ENCODE assay signal across 17 cellular contexts in genomic region chr15:24269923-24270322, GRCh38.
DNase-seq lines count a peak whose midpoint lies in the region; ATAC-seq and TF ChIP-seq lines count a peak whose summit lies in the region.
"Had no signal": no experiment of that assay in that cellular context is flagged by ENCODE, and none has a peak within 500 bp of the region (broad histone marks: within the 10 kb centered on the region; RNA-seq: fewer than 3 reads in every experiment).

No MANE protein-coding gene starts in this region.

- H3K27me3 ChIP-seq in MM.1S (replicated peaks; ENCODE audit: insufficient read depth, low read length) (no peaks in the 10 kb centered on the region), upper lobe of right lung (no peaks in the 10 kb centered on the region)
- H3K27me3 ChIP-seq: BLaER1 had no signal

- no peaks in the 10 kb centered on the region for H3K36me3 ChIP-seq in MM.1S (replicated peaks; ENCODE audit: insufficient read depth, low read length)
- H3K36me3 ChIP-seq in mucosa of descending colon (ENCODE audit: low read depth): no peaks in the 10 kb centered on the region
- no peaks in the 10 kb centered on the region for H3K36me3 ChIP-seq in upper lobe of right lung
- H3K36me3 ChIP-seq: BLaER1 had no signal

- H3K4me1 ChIP-seq in MM.1S (ENCODE audit: low read length) (peaks cover 30% of the 10 kb centered on the region), mucosa of descending colon (ENCODE audit: low read depth) (peaks cover 4% of the 10 kb centered on the region), upper lobe of right lung (no peaks in the 10 kb centered on the region)
- H3K4me1 ChIP-seq: BLaER1 had no signal

- H3K27ac ChIP-seq in MM.1S (ENCODE audit: low read length) (peak overlapping the region; percentile 95; the same call in 1 of the 2 replicates), upper lobe of right lung (no peak overlapping the region)
- H3K27ac ChIP-seq: BLaER1 had no signal

- ATAC-seq in mucosa of descending colon (no peak), upper lobe of right lung (peak; percentile 19), GM18519 (IDR thresholded peaks at IDR 0.05; ENCODE audit: low FRiP score, unreplicated experiment) (no peak)
- ATAC-seq: GM12878, HCT116 had no signal

- no peak overlapping the region; the same call in 1 of the 2 replicates for H3K4me2 ChIP-seq in MM.1S (ENCODE audit: low read depth, low read length)
- H3K4me2 ChIP-seq: BLaER1, GM23338 had no signal

- intact Hi-C loops in mucosa of descending colon (cut with DNase I, micrococcal nuclease) (no loop called here), upper lobe of right lung (cut with DNase I) (no loop called here)

- H4K20me1 ChIP-seq in MM.1S (ENCODE audit: insufficient read depth, low read length): no peaks in the 10 kb centered on the region
- H4K20me1 ChIP-seq: BLaER1 had no signal

- DNase-seq in MM.1S (no peak), mucosa of descending colon (peak in 2 of 3 donors; percentile 1 to 27), upper lobe of right lung (no peak), SIG-M5 treated with dmso at 0.1 percent for 504 hours (lab: John Stamatoyannopoulos, UW; ENCODE audit: unreplicated experiment) (no peak), NCI-H82 (lab: John Stamatoyannopoulos, UW) (no peak)
- DNase-seq: CD4-positive, alpha-beta T cell; CD8-positive, alpha-beta memory T cell; DMS 273 treated with DMSO at 0.1 percent for 48 hours; DMS79; EL; GDM1; H9 had no signal

- no peaks in the 10 kb centered on the region for H3K9me2 ChIP-seq in MM.1S (replicated peaks; ENCODE audit: insufficient read depth, low read length)

- TF ChIP-seq CTCF in MM.1S (IDR thresholded peaks at IDR 0.05; ENCODE audit: low read length): no peak
- no peak for TF ChIP-seq CTCF in mucosa of descending colon (IDR thresholded peaks at IDR 0.05)
- TF ChIP-seq CTCF in upper lobe of right lung (IDR thresholded peaks at IDR 0.05): no peak

- peak overlapping the region; percentile 50 for H3K9ac ChIP-seq in MM.1S (ENCODE audit: low read length)
- H3K9ac ChIP-seq: BLaER1 had no signal

- H3K9me3 ChIP-seq in MM.1S (replicated peaks; ENCODE audit: insufficient read depth, low read length): no peaks in the 10 kb centered on the region
- H3K9me3 ChIP-seq in mucosa of descending colon: no peaks in the 10 kb centered on the region
- H3K9me3 ChIP-seq in upper lobe of right lung: no peaks in the 10 kb centered on the region
- H3K9me3 ChIP-seq: BLaER1 had no signal

- H3F3A ChIP-seq in MM.1S (ENCODE audit: insufficient read depth, low read length): peaks cover 11% of the 10 kb centered on the region

- H3K79me2 ChIP-seq in MM.1S (ENCODE audit: low read length): no peaks in the 10 kb centered on the region

- no peak overlapping the region for H3K4me3 ChIP-seq in MM.1S (ENCODE audit: low read length)
- no peak overlapping the region for H3K4me3 ChIP-seq in mucosa of descending colon
- no peak overlapping the region for H3K4me3 ChIP-seq in upper lobe of right lung
- H3K4me3 ChIP-seq: BLaER1, GM12878, GM23338 had no signal

- H2AFZ ChIP-seq in MM.1S (ENCODE audit: low read length): no peak overlapping the region
- H2AFZ ChIP-seq: GM23338 had no signal

Comparison
In these comparisons a context has a peak if more than half of its experiments do, and no peak if none do; other contexts are left out.
1. DNase-seq: peak in mucosa of descending colon (2 of 3); none in MM.1S (single experiment), upper lobe of right lung (single experiment), SIG-M5 treated with dmso at 0.1 percent for 504 hours (single experiment) and NCI-H82 (single experiment).